In the genomic region with DNA sequence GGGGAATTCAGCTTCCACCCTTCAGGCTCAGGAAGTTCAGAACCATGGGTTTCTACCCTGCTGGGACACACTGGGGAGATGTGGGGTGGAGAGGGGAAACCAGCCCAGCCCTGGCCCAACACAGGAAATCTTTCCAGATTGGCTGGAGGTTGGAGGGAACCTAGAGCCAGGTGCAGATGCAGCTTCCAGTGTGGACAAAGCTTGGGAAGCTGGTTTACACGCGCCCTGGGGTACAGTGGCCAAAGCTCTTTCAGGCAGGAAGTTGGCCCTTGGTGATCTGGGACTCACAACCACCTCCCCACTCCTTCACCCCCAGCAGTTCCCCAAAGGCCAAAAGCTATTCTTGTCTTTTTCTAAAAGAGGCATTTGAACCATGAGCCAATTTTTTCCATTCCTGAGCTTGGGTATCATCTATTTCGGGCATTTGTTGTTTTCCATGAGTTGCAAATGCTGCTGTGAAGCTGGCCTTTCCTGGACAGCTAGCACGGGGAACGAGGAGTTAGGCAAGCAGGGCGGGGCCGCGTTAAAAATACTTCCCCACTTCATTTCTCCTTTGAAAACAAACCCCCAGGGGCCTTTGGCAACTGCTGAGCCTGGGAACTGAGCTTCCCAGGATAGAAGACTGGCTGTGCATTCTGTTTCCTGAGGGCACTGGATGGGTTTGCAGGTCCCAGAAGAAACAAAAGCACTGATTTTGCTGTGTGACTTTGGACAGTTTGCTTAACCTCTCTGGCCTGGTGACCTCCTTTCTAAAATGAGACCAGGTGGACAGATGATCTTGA, we compare ENCODE assay signal across 8 cellular contexts. TPM values are rescaled to one million over a fixed set of nuclear protein-coding genes. Genes with fewer than 3 reads are reported as not detected.
A peak's percentile ranks its signal among the peaks of the same experiment; 100 is the strongest.
DNase-seq lines count a peak whose midpoint lies in the region; ATAC-seq and TF ChIP-seq lines count a peak whose summit lies in the region.

No MANE protein-coding gene starts in this region.

- H3K36me3 ChIP-seq in mucosa of descending colon (ENCODE audit: low read depth) = no peaks in the 10 kb centered on the region

- H3K4me3 Mint-ChIP-seq in natural killer cell treated with Interleukin-12 subunit alpha and Interleukin-12 subunit beta and Interleukin-15 and Interleukin-18, amount 100 ng/mL, for 72 hours = no peak overlapping the region
- H3K4me3 Mint-ChIP-seq in natural killer cell = no peak overlapping the region

- ATAC-seq in natural killer cell treated with Interleukin-12 subunit alpha and Interleukin-12 subunit beta and Interleukin-15 and Interleukin-18, amount 100 ng/mL, for 72 hours = no peak
- ATAC-seq in natural killer cell (no peak), mucosa of descending colon (no peak)

- no peak for DNase-seq in natural killer cell treated with Interleukin-12 subunit alpha and Interleukin-12 subunit beta and Interleukin-15 and Interleukin-18, amount 100 ng/mL, for 72 hours (ENCODE audit: low spot score)
- DNase-seq in natural killer cell (no peak), caudate nucleus (lab: John Stamatoyannopoulos, UW) (peak in 4 of 61 donors; percentile 5 to 27 (median 15)), mucosa of descending colon (peak; percentile 55 to 76 (median 65)), NCI-H1694 (lab: John Stamatoyannopoulos, UW) (no peak), NCI-H187 treated with DMSO at 0.1 percent for 48 hours (lab: John Stamatoyannopoulos, UW) (no peak)
- DNase-seq in stimulated activated naive CD4-positive, alpha-beta T cell treated with Interleukin-2 at 50 U/mL for 16 hours (lab: John Stamatoyannopoulos, UW) = no peak
- no peak for DNase-seq in activated CD8-positive, alpha-beta memory T cell treated with anti-CD3 and anti-CD28 coated beads, Interleukin-2, amount 50 U/mL, for 4 hours

- H3K9me3 ChIP-seq in mucosa of descending colon = no peaks in the 10 kb centered on the region

- H3K4me1 Mint-ChIP-seq in natural killer cell treated with Interleukin-12 subunit alpha and Interleukin-12 subunit beta and Interleukin-15 and Interleukin-18, amount 100 ng/mL, for 72 hours (ENCODE audit: low read depth in 2 of 2) = peaks cover 58 to 60% of the 10 kb centered on the region in 2 donors
- H3K4me1 Mint-ChIP-seq in natural killer cell = peaks cover 29 to 45% of the 10 kb centered on the region in 2 donors

- no peak for TF ChIP-seq CTCF in natural killer cell (IDR thresholded peaks at IDR 0.05)
- TF ChIP-seq CTCF in mucosa of descending colon (IDR thresholded peaks at IDR 0.05) = no peak

- no peaks in the 10 kb centered on the region for H3K9me3 Mint-ChIP-seq in natural killer cell treated with Interleukin-12 subunit alpha and Interleukin-12 subunit beta and Interleukin-15 and Interleukin-18, amount 100 ng/mL, for 72 hours
- H3K9me3 Mint-ChIP-seq in natural killer cell = no peaks in the 10 kb centered on the region

- intact Hi-C loops in natural killer cell (cut with micrococcal nuclease) = no loop called here
- intact Hi-C loops in mucosa of descending colon (cut with DNase I, micrococcal nuclease) = no loop called here

- no peak overlapping the region for H3K4me3 ChIP-seq in mucosa of descending colon

- no peaks in the 10 kb centered on the region for H3K27me3 Mint-ChIP-seq in natural killer cell treated with Interleukin-12 subunit alpha and Interleukin-12 subunit beta and Interleukin-15 and Interleukin-18, amount 100 ng/mL, for 72 hours
- H3K27me3 Mint-ChIP-seq in natural killer cell (ENCODE audit: low read depth in 2 of 2) = peaks cover 0 to 2% of the 10 kb centered on the region in 2 donors

- peak overlapping the region; percentile 35 to 94 for H3K27ac Mint-ChIP-seq in natural killer cell treated with Interleukin-12 subunit alpha and Interleukin-12 subunit beta and Interleukin-15 and Interleukin-18, amount 100 ng/mL, for 72 hours
- H3K27ac Mint-ChIP-seq in natural killer cell = no peak overlapping the region

- H3K27ac ChIP-seq in caudate nucleus (ENCODE audit: low read depth, low read length) = peak overlapping the region; percentile 63

- no peaks in the 10 kb centered on the region for H3K36me3 Mint-ChIP-seq in natural killer cell treated with Interleukin-12 subunit alpha and Interleukin-12 subunit beta and Interleukin-15 and Interleukin-18, amount 100 ng/mL, for 72 hours
- H3K36me3 Mint-ChIP-seq in natural killer cell = no peaks in the 10 kb centered on the region

- peaks cover 50% of the 10 kb centered on the region for H3K4me1 ChIP-seq in mucosa of descending colon (ENCODE audit: low read depth)

RNA-seq across cellular contexts. Expression of a gene that starts 3.1 kb away (rescaled TPM):
- total RNA-seq in natural killer cell treated with Interleukin-12 subunit alpha and Interleukin-12 subunit beta and Interleukin-15 and Interleukin-18, amount 100 ng/mL, for 72 hours = 100 to 1,000 TPM in 1 of 2 donors, 10 to 100 TPM in 1; 81.4 to 115 TPM
- total RNA-seq in natural killer cell (100 to 1,000 TPM in 2 of 3 donors, 10 to 100 TPM in 1; 90.9 to 117 (median 114) TPM), mucosa of descending colon (10 to 100 TPM in 2 of 3 donors, 1 to 10 TPM in 1; 4.8 to 17.6 (median 10.3) TPM)

RNA-seq across cellular contexts. Expression of a gene that starts 28.3 kb away (rescaled TPM):
- total RNA-seq in natural killer cell treated with Interleukin-12 subunit alpha and Interleukin-12 subunit beta and Interleukin-15 and Interleukin-18, amount 100 ng/mL, for 72 hours = under 1 TPM in 1 of 2 donors, not detected in 1; 0.64 TPM
- total RNA-seq in natural killer cell (not detected), mucosa of descending colon (1 to 10 TPM; 2.1 to 5.2 (median 2.3) TPM)

Comparison
In these comparisons a context has a peak if more than half of its experiments do, and no peak if none do; other contexts are left out.
1. H3K27ac Mint-ChIP-seq: peak in natural killer cell treated with Interleukin-12 subunit alpha and Interleukin-12 subunit beta and Interleukin-15 and Interleukin-18, amount 100 ng/mL, for 72 hours (2 of 2); none in natural killer cell (0 of 2).
2. DNase-seq: peak in mucosa of descending colon (3 of 3); none in natural killer cell treated with Interleukin-12 subunit alpha and Interleukin-12 subunit beta and Interleukin-15 and Interleukin-18, amount 100 ng/mL, for 72 hours (single experiment), natural killer cell (single experiment), stimulated activated naive CD4-positive, alpha-beta T cell treated with Interleukin-2 at 50 U/mL for 16 hours (single experiment), activated CD8-positive, alpha-beta memory T cell treated with anti-CD3 and anti-CD28 coated beads, Interleukin-2, amount 50 U/mL, for 4 hours (single experiment), NCI-H1694 (single experiment) and NCI-H187 treated with DMSO at 0.1 percent for 48 hours (single experiment).
3. RNA of a gene that starts 3.1 kb away (total RNA-seq): 81.4 to 115 TPM in natural killer cell treated with Interleukin-12 subunit alpha and Interleukin-12 subunit beta and Interleukin-15 and Interleukin-18, amount 100 ng/mL, for 72 hours and 90.9 to 117 TPM in natural killer cell; 4.8 to 17.6 TPM in mucosa of descending colon; every median in the first group is over 4 times any median in the second.